11 cellular contexts compared by ENCODE assay signal in genomic region chr6:17984399-17984798, GRCh38. TPM values are rescaled to one million over a fixed set of nuclear protein-coding genes. Genes with fewer than 3 reads are reported as not detected.
A peak's percentile ranks its signal among the peaks of the same experiment; 100 is the strongest.
DNase-seq lines count a peak whose midpoint lies in the region; ATAC-seq and TF ChIP-seq lines count a peak whose summit lies in the region.
"Had no signal": no experiment of that assay in that cellular context is flagged by ENCODE, and none has a peak within 500 bp of the region (broad histone marks: within the 10 kb centered on the region; RNA-seq: fewer than 3 reads in every experiment).

No MANE protein-coding gene starts in this region.

- no peak for TF ChIP-seq POLR2A in heart left ventricle (IDR thresholded peaks at IDR 0.05)

- H3K36me3 ChIP-seq in heart left ventricle: peaks cover 0 to 20% (median 0%) of the 10 kb centered on the region in 9 donors

- H3K36me3 Mint-ChIP-seq in nephron (ENCODE audit: low read depth): peaks cover 34% of the 10 kb centered on the region
- H3K36me3 Mint-ChIP-seq in type B pancreatic cell: peaks cover 15% of the 10 kb centered on the region

- H3K9me3 ChIP-seq in heart left ventricle: no peaks in the 10 kb centered on the region

- peak overlapping the region; percentile 40 to 98 (median 65) for H3K27ac Mint-ChIP-seq in nephron
- H3K27ac Mint-ChIP-seq in type B pancreatic cell: peak overlapping the region; percentile 25

- peaks cover 4% of the 10 kb centered on the region for H3K27me3 Mint-ChIP-seq in nephron (ENCODE audit: low read depth)
- H3K27me3 Mint-ChIP-seq in type B pancreatic cell: no peaks in the 10 kb centered on the region

- H3K4me3 ChIP-seq in heart left ventricle: peak overlapping the region in 11 of 12 donors; percentile 16 to 97 (median 77)
- peak overlapping the region; percentile 85 for H3K4me3 ChIP-seq in epithelial cell of esophagus (ENCODE audit: low read length)

- H3K9me3 Mint-ChIP-seq in nephron (no peaks in the 10 kb centered on the region), type B pancreatic cell (no peaks in the 10 kb centered on the region)

- 2 to 12% (median 4%) methylated on average over 1 of the region's 1 CpG for WGBS in heart left ventricle, 4 donors

- H3K4me1 Mint-ChIP-seq in nephron (peaks cover 35% of the 10 kb centered on the region), type B pancreatic cell (ENCODE audit: unreplicated experiment) (peaks cover 38% of the 10 kb centered on the region)

- TF ChIP-seq CTCF in heart left ventricle (IDR thresholded peaks at IDR 0.05) (no peak), epithelial cell of esophagus (IDR thresholded peaks at IDR 0.05; ENCODE audit: insufficient read depth, low read depth, low read length, missing control alignments) (no peak), nephron (IDR thresholded peaks at IDR 0.05; ENCODE audit: unreplicated experiment in 3 of 3) (no peak), type B pancreatic cell (conservative IDR thresholded peaks at IDR 0.05) (no peak)

- no peak for DNase-seq in heart left ventricle
- DNase-seq in left cardiac atrium: no peak
- no peak for DNase-seq in epithelial cell of esophagus (ENCODE audit: low read depth)
- no peak for DNase-seq in type B pancreatic cell (ENCODE audit: extremely low spot score, unreplicated experiment)
- DNase-seq in ACHN: no peak
- DNase-seq in iPS-NIHi11 (ENCODE audit: low spot score): no peak
- DNase-seq: activated gamma-delta T cell treated with Interleukin-2 at 50 U/mL for 16 hours, NCI-H146, trophoblast cell had no signal

- H3K27ac ChIP-seq in heart left ventricle: peak overlapping the region in 10 of 12 donors; percentile 10 to 97 (median 90)

- in situ Hi-C loops in ACHN (cut with HindIII; ENCODE audit: low pct_ligation_motif_present, low pct_unique_long_range_greater_than_20kb, low sequenced_read_pairs): no loop called here

- peak overlapping the region; percentile 92 to 97 (median 96) for H3K4me3 Mint-ChIP-seq in nephron
- H3K4me3 Mint-ChIP-seq in type B pancreatic cell: peak overlapping the region; percentile 93

- ATAC-seq in heart left ventricle: no peak
- no peak for ATAC-seq in left cardiac atrium
- no peak for ATAC-seq in HG03108 (IDR thresholded peaks at IDR 0.05; ENCODE audit: unreplicated experiment)

- peaks cover 0 to 2% (median 0%) of the 10 kb centered on the region in 9 donors for H3K27me3 ChIP-seq in heart left ventricle

- peaks cover 0 to 67% (median 30%) of the 10 kb centered on the region in 12 donors for H3K4me1 ChIP-seq in heart left ventricle

- intact Hi-C loops in heart left ventricle (cut with DNase I): loop anchor here in 8 of 10 donors (2.0 to 10.0 kb wide), 8 partner anchors 22 to 380 kb away; partner anchors contain the start of genes FAM8A1 (in 1 of the 8) and NUP153 (in 1 of the 8)
- intact Hi-C loops in left cardiac atrium (cut with DNase I): no loop called here

RNA-seq across cellular contexts. Expression of gene KIF13A, which starts 3.0 kb away (rescaled TPM):
- total RNA-seq in heart left ventricle (100 to 1,000 TPM in 3 of 9 donors, 10 to 100 TPM in 6; 49.2 to 148 (median 85.1) TPM), left cardiac atrium (10 to 100 TPM; 60.5 to 64.7 TPM), type B pancreatic cell (ENCODE audit: low replicate concordance) (36.9 and 40.1 TPM in 2 replicates)
- 10 to 100 TPM; 17.1 to 39.1 TPM for polyA plus RNA-seq in heart left ventricle

Comparison
In these comparisons a context has a peak if more than half of its experiments do, and no peak if none do; other contexts are left out.
1. intact Hi-C loops: an anchor here in heart left ventricle (2.0 to 10.0 kb wide); none called in left cardiac atrium.